In the genomic region with DNA sequence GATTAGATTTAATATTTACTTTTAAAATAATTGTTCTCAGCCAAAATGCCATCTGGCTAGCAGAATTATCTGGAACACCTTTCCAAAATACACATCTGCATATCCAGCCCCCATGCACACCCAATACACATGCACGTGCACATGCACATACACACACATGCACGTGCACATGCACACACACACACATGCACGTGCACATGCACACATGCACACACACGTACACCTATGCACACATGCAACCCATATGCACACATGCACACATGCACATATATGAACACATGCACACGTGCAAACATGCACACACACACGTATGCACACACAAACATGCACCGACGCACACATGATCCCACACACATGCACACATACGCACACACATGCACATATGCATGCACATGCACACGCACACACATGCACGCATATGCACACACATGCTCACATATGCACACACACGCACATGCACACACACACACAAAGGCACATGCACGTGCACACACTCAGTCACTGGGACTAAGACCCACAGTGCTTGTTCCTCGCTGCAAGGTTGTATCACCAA, we compare ENCODE assay signal across 2 cellular contexts.
TF ChIP-seq lines count a peak whose summit lies in the region.

No MANE protein-coding gene starts in this region.

TF ChIP-seq in IMR-90, 13 proteins besides CTCF, POLR2A, EP300 and RAD21:
- TF ChIP-seq MAZ (IDR thresholded peaks at IDR 0.05; ENCODE audit: borderline replicate concordance, low read depth, low read length) (no peak), NFE2L2 (IDR thresholded peaks at IDR 0.05; ENCODE audit: low read depth, low read length) (no peak), FOS (IDR thresholded peaks at IDR 0.05; ENCODE audit: low read depth, low read length) (no peak), SMC3 (IDR thresholded peaks at IDR 0.05; ENCODE audit: low read depth, low read length) (no peak), RFX5 (IDR thresholded peaks at IDR 0.05; ENCODE audit: low read depth, low read length) (no peak), CEBPB (IDR thresholded peaks at IDR 0.05; ENCODE audit: low read depth, low read length) (no peak)

TF ChIP-seq in K562, 482 proteins besides CTCF, POLR2A, EP300 and RAD21:
- no peak for TF ChIP-seq ZNF41 (CRISPR knock-in tag; conservative IDR thresholded peaks at IDR 0.05)
- no peak for TF ChIP-seq POLR2AphosphoS5 (IDR thresholded peaks at IDR 0.05; ENCODE audit: control insufficient read depth, insufficient read depth, low read depth, low read length)
- no peak for TF ChIP-seq ZNF384 (IDR thresholded peaks at IDR 0.05; ENCODE audit: low read depth, low read length)
- TF ChIP-seq, protein P1, sequence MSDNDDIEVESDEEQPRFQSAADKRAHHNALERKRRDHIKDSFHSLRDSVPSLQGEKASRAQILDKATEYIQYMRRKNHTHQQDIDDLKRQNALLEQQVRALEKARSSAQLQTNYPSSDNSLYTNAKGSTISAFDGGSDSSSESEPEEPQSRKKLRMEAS (CRISPR knock-in tag; IDR thresholded peaks at IDR 0.05), result peak; percentile 17; the same call in 1 of the 2 replicates
- TF ChIP-seq ZBTB5 (IDR thresholded peaks at IDR 0.05), result no peak
TF ChIP-seq in K562: peak in this region for 1.
